ENCODE assay signal across 1 cellular context in the genomic region with DNA sequence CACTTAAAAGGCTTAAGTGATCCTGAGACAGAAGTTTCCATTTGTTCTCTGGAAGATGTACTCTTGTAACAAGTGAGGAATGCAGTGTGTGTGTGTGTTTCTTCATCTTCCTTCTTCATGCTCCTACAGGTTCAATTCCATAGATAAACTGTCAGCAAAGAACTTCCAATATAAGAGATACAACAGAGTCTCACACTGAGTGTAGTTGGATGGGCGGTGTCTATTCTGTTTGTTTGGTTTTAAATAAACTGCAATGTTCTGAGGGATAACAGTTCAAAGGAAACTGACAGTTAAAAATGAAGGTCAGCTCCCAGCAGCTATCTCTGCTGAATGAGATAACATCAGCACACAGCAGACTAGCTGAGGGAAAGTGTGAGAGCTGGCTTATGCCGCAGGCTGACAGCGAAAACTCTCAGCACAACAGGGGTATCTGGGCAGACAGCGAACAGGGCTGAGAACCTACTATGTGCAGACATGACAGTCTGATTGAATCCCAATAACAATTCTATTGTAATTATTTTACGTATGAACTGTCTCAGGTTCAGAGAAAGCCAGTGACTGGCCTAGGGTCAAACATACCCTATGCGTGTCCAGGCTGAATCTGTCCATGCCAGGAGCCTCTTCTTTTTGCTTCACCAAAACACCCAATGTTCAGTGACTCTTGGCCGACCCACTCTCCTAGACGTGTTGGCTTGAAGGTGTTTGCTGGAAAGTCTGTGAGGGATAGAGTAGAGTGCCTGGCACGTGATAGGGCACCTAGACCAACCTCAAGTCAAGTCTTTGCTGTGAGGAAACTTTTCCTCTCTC.
TF ChIP-seq lines count a peak whose summit lies in the region.

No MANE protein-coding gene starts in this region.

TF ChIP-seq in HepG2, 621 proteins besides CTCF, POLR2A, EP300 and RAD21 (continued from another document and continues in another):
- TF ChIP-seq, protein P1, sequence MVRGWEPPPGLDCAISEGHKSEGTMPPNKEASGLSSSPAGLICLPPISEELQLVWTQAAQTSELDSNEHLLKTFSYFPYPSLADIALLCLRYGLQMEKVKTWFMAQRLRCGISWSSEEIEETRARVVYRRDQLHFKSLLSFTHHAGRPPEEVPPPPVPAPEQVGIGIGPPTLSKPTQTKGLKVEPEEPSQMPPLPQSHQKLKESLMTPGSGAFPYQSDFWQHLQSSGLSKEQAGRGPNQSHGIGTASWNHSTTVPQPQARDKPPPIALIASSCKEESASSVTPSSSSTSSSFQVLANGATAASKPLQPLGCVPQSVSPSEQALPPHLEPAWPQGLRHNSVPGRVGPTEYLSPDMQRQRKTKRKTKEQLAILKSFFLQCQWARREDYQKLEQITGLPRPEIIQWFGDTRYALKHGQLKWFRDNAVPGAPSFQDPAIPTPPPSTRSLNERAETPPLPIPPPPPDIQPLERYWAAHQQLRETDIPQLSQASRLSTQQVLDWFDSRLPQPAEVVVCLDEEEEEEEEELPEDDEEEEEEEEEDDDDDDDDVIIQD (CRISPR knock-in tag; IDR thresholded peaks at IDR 0.05; ENCODE audit: low read depth): 0 out of 2 replicates have a peak, but pooled peaks have one; percentile 30
- no peak for TF ChIP-seq ZNF816 (CRISPR knock-in tag; IDR thresholded peaks at IDR 0.05; ENCODE audit: borderline replicate concordance)
- no peak for TF ChIP-seq ZNF501 (CRISPR knock-in tag; IDR thresholded peaks at IDR 0.05)
- TF ChIP-seq TARDBP (CRISPR knock-in tag; IDR thresholded peaks at IDR 0.05): peak; percentile 37; the same call in 1 of the 2 replicates
- TF ChIP-seq KDM1A (CRISPR knock-in tag; IDR thresholded peaks at IDR 0.05): no peak
- no peak for TF ChIP-seq ISX (CRISPR knock-in tag; conservative IDR thresholded peaks at IDR 0.05)
- TF ChIP-seq HNF4G (IDR thresholded peaks at IDR 0.05; ENCODE audit: borderline replicate concordance, low read depth, low read length): no peak
- TF ChIP-seq HNF4G (CRISPR knock-in tag; IDR thresholded peaks at IDR 0.05; ENCODE audit: borderline replicate concordance, low read depth): no peak
- TF ChIP-seq ZNF749 (CRISPR knock-in tag; IDR thresholded peaks at IDR 0.05; ENCODE audit: borderline replicate concordance): no peak
- no peak for TF ChIP-seq TOE1 (CRISPR knock-in tag; IDR thresholded peaks at IDR 0.05)
- TF ChIP-seq SMAD1 (CRISPR knock-in tag; IDR thresholded peaks at IDR 0.05; ENCODE audit: borderline replicate concordance, low read depth): no peak
- TF ChIP-seq SOX6 (IDR thresholded peaks at IDR 0.05): no peak
- peak; percentile 52; the same call in 1 of the 2 replicates for TF ChIP-seq SOX6 (CRISPR knock-in tag; IDR thresholded peaks at IDR 0.05)
- TF ChIP-seq, protein P2, sequence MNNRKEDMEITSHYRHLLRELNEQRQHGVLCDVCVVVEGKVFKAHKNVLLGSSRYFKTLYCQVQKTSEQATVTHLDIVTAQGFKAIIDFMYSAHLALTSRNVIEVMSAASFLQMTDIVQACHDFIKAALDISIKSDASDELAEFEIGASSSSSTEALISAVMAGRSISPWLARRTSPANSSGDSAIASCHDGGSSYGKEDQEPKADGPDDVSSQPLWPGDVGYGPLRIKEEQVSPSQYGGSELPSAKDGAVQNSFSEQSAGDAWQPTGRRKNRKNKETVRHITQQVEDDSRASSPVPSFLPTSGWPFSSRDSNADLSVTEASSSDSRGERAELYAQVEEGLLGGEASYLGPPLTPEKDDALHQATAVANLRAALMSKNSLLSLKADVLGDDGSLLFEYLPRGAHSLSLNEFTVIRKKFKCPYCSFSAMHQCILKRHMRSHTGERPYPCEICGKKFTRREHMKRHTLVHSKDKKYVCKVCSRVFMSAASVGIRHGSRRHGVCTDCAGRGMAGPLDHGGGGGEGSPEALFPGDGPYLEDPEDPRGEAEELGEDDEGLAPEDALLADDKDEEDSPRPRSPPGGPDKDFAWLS (CRISPR knock-in tag; IDR thresholded peaks at IDR 0.05; ENCODE audit: borderline replicate concordance): no peak
- TF ChIP-seq FOXA3 (CRISPR knock-in tag; IDR thresholded peaks at IDR 0.05): peak; percentile 64; the same call in 1 of the 2 replicates
- TF ChIP-seq, protein P3, sequence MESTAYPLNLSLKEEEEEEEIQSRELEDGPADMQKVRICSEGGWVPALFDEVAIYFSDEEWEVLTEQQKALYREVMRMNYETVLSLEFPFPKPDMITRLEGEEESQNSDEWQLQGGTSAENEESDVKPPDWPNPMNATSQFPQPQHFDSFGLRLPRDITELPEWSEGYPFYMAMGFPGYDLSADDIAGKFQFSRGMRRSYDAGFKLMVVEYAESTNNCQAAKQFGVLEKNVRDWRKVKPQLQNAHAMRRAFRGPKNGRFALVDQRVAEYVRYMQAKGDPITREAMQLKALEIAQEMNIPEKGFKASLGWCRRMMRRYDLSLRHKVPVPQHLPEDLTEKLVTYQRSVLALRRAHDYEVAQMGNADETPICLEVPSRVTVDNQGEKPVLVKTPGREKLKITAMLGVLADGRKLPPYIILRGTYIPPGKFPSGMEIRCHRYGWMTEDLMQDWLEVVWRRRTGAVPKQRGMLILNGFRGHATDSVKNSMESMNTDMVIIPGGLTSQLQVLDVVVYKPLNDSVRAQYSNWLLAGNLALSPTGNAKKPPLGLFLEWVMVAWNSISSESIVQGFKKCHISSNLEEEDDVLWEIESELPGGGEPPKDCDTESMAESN (CRISPR knock-in tag; conservative IDR thresholded peaks at IDR 0.05): no peak
- TF ChIP-seq AGO2 (optimal IDR thresholded peaks at IDR 0.05; ENCODE audit: low read depth, low read length): no peak
- TF ChIP-seq NCOA5 (CRISPR knock-in tag; IDR thresholded peaks at IDR 0.05): no peak
- no peak for TF ChIP-seq NCOR1 (IDR thresholded peaks at IDR 0.05; ENCODE audit: borderline replicate concordance, low read length)
- TF ChIP-seq ZNF780A (CRISPR knock-in tag; IDR thresholded peaks at IDR 0.05): no peak
- no peak for TF ChIP-seq ATF7 (IDR thresholded peaks at IDR 0.05)
- TF ChIP-seq ATF7 (CRISPR knock-in tag; IDR thresholded peaks at IDR 0.05): no peak
- TF ChIP-seq ZNF496 (CRISPR knock-in tag; IDR thresholded peaks at IDR 0.05; ENCODE audit: insufficient replicate concordance): no peak
- TF ChIP-seq, protein P4, sequence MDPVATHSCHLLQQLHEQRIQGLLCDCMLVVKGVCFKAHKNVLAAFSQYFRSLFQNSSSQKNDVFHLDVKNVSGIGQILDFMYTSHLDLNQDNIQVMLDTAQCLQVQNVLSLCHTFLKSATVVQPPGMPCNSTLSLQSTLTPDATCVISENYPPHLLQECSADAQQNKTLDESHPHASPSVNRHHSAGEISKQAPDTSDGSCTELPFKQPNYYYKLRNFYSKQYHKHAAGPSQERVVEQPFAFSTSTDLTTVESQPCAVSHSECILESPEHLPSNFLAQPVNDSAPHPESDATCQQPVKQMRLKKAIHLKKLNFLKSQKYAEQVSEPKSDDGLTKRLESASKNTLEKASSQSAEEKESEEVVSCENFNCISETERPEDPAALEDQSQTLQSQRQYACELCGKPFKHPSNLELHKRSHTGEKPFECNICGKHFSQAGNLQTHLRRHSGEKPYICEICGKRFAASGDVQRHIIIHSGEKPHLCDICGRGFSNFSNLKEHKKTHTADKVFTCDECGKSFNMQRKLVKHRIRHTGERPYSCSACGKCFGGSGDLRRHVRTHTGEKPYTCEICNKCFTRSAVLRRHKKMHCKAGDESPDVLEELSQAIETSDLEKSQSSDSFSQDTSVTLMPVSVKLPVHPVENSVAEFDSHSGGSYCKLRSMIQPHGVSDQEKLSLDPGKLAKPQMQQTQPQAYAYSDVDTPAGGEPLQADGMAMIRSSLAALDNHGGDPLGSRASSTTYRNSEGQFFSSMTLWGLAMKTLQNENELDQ (CRISPR knock-in tag; IDR thresholded peaks at IDR 0.05; ENCODE audit: borderline replicate concordance): no peak
- no peak for TF ChIP-seq NKX3-1 (CRISPR knock-in tag; IDR thresholded peaks at IDR 0.05)
- TF ChIP-seq STAT5B (CRISPR knock-in tag; IDR thresholded peaks at IDR 0.05): no peak
- TF ChIP-seq ZBTB42 (CRISPR knock-in tag; IDR thresholded peaks at IDR 0.05): no peak
- TF ChIP-seq NCOA1 (CRISPR knock-in tag; IDR thresholded peaks at IDR 0.05): no peak
- no peak for TF ChIP-seq CHD4 (IDR thresholded peaks at IDR 0.05; ENCODE audit: borderline replicate concordance, low read length)
- TF ChIP-seq ZNF274 (CRISPR knock-in tag; IDR thresholded peaks at IDR 0.05): no peak
- TF ChIP-seq RBM39 (IDR thresholded peaks at IDR 0.05; ENCODE audit: low read depth, low read length, poor library complexity, severe bottlenecking): no peak
- TF ChIP-seq, protein P5, sequence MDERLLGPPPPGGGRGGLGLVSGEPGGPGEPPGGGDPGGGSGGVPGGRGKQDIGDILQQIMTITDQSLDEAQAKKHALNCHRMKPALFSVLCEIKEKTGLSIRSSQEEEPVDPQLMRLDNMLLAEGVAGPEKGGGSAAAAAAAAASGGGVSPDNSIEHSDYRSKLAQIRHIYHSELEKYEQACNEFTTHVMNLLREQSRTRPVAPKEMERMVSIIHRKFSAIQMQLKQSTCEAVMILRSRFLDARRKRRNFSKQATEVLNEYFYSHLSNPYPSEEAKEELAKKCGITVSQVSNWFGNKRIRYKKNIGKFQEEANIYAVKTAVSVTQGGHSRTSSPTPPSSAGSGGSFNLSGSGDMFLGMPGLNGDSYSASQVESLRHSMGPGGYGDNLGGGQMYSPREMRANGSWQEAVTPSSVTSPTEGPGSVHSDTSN (CRISPR knock-in tag; IDR thresholded peaks at IDR 0.05): 0 out of 2 replicates have a peak, but pooled peaks have one; percentile 31
- TF ChIP-seq RXRA (CRISPR knock-in tag; IDR thresholded peaks at IDR 0.05): no peak
- peak; percentile 28; the same call in 1 of the 2 replicates for TF ChIP-seq CREM (IDR thresholded peaks at IDR 0.05)
- TF ChIP-seq CREM (CRISPR knock-in tag; IDR thresholded peaks at IDR 0.05): no peak
- no peak for TF ChIP-seq ETV6 (CRISPR knock-in tag; conservative IDR thresholded peaks at IDR 0.05)
- no peak for TF ChIP-seq POLR2AphosphoS5 (IDR thresholded peaks at IDR 0.05; ENCODE audit: low read depth, low read length)
- TF ChIP-seq SIN3A (IDR thresholded peaks at IDR 0.05; ENCODE audit: borderline replicate concordance, low read depth, low read length): no peak
- TF ChIP-seq PHF5A (CRISPR knock-in tag; IDR thresholded peaks at IDR 0.05; ENCODE audit: low read depth, unreplicated experiment): no peak
- no peak for TF ChIP-seq ZMAT3 (CRISPR knock-in tag; conservative IDR thresholded peaks at IDR 0.05)
- no peak for TF ChIP-seq ARNTL (CRISPR knock-in tag; IDR thresholded peaks at IDR 0.05)
- TF ChIP-seq ZSCAN31 (CRISPR knock-in tag; IDR thresholded peaks at IDR 0.05; ENCODE audit: low read depth): no peak
- TF ChIP-seq SATB2 (CRISPR knock-in tag; IDR thresholded peaks at IDR 0.05): no peak
- TF ChIP-seq ZEB1 (IDR thresholded peaks at IDR 0.05; ENCODE audit: insufficient replicate concordance, low read depth): no peak
- no peak for TF ChIP-seq FOXK1 (CRISPR knock-in tag; IDR thresholded peaks at IDR 0.05; ENCODE audit: borderline replicate concordance, low read depth)
- no peak for TF ChIP-seq JDP2 (CRISPR knock-in tag; IDR thresholded peaks at IDR 0.05; ENCODE audit: borderline replicate concordance)
- no peak for TF ChIP-seq ETV5 (CRISPR knock-in tag; IDR thresholded peaks at IDR 0.05; ENCODE audit: borderline replicate concordance)
- TF ChIP-seq ZSCAN21 (CRISPR knock-in tag; IDR thresholded peaks at IDR 0.05; ENCODE audit: borderline replicate concordance): no peak
- no peak for TF ChIP-seq ZNF160 (CRISPR knock-in tag; IDR thresholded peaks at IDR 0.05)
- TF ChIP-seq, protein P6, sequence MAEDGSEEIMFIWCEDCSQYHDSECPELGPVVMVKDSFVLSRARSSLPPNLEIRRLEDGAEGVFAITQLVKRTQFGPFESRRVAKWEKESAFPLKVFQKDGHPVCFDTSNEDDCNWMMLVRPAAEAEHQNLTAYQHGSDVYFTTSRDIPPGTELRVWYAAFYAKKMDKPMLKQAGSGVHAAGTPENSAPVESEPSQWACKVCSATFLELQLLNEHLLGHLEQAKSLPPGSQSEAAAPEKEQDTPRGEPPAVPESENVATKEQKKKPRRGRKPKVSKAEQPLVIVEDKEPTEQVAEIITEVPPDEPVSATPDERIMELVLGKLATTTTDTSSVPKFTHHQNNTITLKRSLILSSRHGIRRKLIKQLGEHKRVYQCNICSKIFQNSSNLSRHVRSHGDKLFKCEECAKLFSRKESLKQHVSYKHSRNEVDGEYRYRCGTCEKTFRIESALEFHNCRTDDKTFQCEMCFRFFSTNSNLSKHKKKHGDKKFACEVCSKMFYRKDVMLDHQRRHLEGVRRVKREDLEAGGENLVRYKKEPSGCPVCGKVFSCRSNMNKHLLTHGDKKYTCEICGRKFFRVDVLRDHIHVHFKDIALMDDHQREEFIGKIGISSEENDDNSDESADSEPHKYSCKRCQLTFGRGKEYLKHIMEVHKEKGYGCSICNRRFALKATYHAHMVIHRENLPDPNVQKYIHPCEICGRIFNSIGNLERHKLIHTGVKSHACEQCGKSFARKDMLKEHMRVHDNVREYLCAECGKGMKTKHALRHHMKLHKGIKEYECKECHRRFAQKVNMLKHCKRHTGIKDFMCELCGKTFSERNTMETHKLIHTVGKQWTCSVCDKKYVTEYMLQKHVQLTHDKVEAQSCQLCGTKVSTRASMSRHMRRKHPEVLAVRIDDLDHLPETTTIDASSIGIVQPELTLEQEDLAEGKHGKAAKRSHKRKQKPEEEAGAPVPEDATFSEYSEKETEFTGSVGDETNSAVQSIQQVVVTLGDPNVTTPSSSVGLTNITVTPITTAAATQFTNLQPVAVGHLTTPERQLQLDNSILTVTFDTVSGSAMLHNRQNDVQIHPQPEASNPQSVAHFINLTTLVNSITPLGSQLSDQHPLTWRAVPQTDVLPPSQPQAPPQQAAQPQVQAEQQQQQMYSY (CRISPR knock-in tag; IDR thresholded peaks at IDR 0.05): no peak
- TF ChIP-seq ZNF552 (CRISPR knock-in tag; IDR thresholded peaks at IDR 0.05; ENCODE audit: borderline replicate concordance): no peak
- no peak for TF ChIP-seq ZSCAN30 (CRISPR knock-in tag; IDR thresholded peaks at IDR 0.05)
- no peak for TF ChIP-seq GZF1 (CRISPR knock-in tag; IDR thresholded peaks at IDR 0.05)
- TF ChIP-seq SMARCC2 (IDR thresholded peaks at IDR 0.05): no peak
- no peak for TF ChIP-seq ZNF549 (CRISPR knock-in tag; IDR thresholded peaks at IDR 0.05)
- no peak for TF ChIP-seq ZNF430 (CRISPR knock-in tag; IDR thresholded peaks at IDR 0.05)
- TF ChIP-seq, protein P7, sequence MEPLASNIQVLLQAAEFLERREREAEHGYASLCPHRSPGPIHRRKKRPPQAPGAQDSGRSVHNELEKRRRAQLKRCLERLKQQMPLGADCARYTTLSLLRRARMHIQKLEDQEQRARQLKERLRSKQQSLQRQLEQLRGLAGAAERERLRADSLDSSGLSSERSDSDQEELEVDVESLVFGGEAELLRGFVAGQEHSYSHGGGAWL (CRISPR knock-in tag; IDR thresholded peaks at IDR 0.05): no peak
- TF ChIP-seq, protein P8, sequence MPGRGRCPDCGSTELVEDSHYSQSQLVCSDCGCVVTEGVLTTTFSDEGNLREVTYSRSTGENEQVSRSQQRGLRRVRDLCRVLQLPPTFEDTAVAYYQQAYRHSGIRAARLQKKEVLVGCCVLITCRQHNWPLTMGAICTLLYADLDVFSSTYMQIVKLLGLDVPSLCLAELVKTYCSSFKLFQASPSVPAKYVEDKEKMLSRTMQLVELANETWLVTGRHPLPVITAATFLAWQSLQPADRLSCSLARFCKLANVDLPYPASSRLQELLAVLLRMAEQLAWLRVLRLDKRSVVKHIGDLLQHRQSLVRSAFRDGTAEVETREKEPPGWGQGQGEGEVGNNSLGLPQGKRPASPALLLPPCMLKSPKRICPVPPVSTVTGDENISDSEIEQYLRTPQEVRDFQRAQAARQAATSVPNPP (CRISPR knock-in tag; IDR thresholded peaks at IDR 0.05): no peak
